ENCODE assay signal across 1 cellular context in genomic region chr19:35154535-35155406, GRCh38.
A peak's percentile ranks its signal among the peaks of the same experiment; 100 is the strongest.
TF ChIP-seq lines count a peak whose summit lies in the region.

Gene FXYD5, plus strand, starts transcription at chr19:35154735. Its CDS starts 816 bp downstream, at chr19:35155551.

TF ChIP-seq in K562, 482 proteins besides CTCF, POLR2A, EP300 and RAD21 (continued from another document and continues in another):
- TF ChIP-seq ARID4B (CRISPR knock-in tag; IDR thresholded peaks at IDR 0.05) = 0 out of 2 replicates have a peak, but pooled peaks have one; percentile 24
- TF ChIP-seq CUX1 (CRISPR knock-in tag; IDR thresholded peaks at IDR 0.05) = no peak
- no peak for TF ChIP-seq ZKSCAN8 (CRISPR knock-in tag; IDR thresholded peaks at IDR 0.05)
- peak; percentile 40; the same call in 1 of the 2 replicates for TF ChIP-seq RB1 (IDR thresholded peaks at IDR 0.05; ENCODE audit: low read depth)
- peak; percentile 82 for TF ChIP-seq POLR2AphosphoS5 (IDR thresholded peaks at IDR 0.05; ENCODE audit: control insufficient read depth, insufficient read depth, low read depth, low read length)
- TF ChIP-seq RUNX1 (IDR thresholded peaks at IDR 0.05; ENCODE audit: low read depth) = no peak
- no peak for TF ChIP-seq GTF2A2 (tag; IDR thresholded peaks at IDR 0.05)
- peak; percentile 68 for TF ChIP-seq ZNF444 (CRISPR knock-in tag; IDR thresholded peaks at IDR 0.05)
- TF ChIP-seq ZFP30 (CRISPR knock-in tag; IDR thresholded peaks at IDR 0.05; ENCODE audit: borderline replicate concordance) = no peak
- peak; percentile 76 for TF ChIP-seq MBD2 (IDR thresholded peaks at IDR 0.05; ENCODE audit: borderline replicate concordance, low read depth)
- no peak for TF ChIP-seq NCOA6 (IDR thresholded peaks at IDR 0.05)
- TF ChIP-seq STAT6 (CRISPR knock-in tag; IDR thresholded peaks at IDR 0.05) = no peak
- TF ChIP-seq TCF7L2 (IDR thresholded peaks at IDR 0.05; ENCODE audit: low read depth, low read length) = no peak
- TF ChIP-seq TAF15 (IDR thresholded peaks at IDR 0.05; ENCODE audit: low read depth, low read length) = no peak
- no peak for TF ChIP-seq ZBTB8A (IDR thresholded peaks at IDR 0.05; ENCODE audit: partially characterized antibody)
- no peak; the same call in 1 of the 2 replicates for TF ChIP-seq NFIC (IDR thresholded peaks at IDR 0.05)
- TF ChIP-seq CEBPZ (IDR thresholded peaks at IDR 0.05; ENCODE audit: borderline replicate concordance, low read depth, low read length) = no peak
- no peak for TF ChIP-seq RFX1 (IDR thresholded peaks at IDR 0.05)
- no peak for TF ChIP-seq SMAD2 (IDR thresholded peaks at IDR 0.05; ENCODE audit: low read depth, low read length)
- TF ChIP-seq TRIM28 (IDR thresholded peaks at IDR 0.05) = no peak
- no peak for TF ChIP-seq ZNF41 (CRISPR knock-in tag; conservative IDR thresholded peaks at IDR 0.05)
- TF ChIP-seq ZNF589 (CRISPR knock-in tag; IDR thresholded peaks at IDR 0.05; ENCODE audit: low read depth) = no peak
- TF ChIP-seq ZNF232 (CRISPR knock-in tag; IDR thresholded peaks at IDR 0.05) = no peak
- TF ChIP-seq SNRNP70 (optimal IDR thresholded peaks at IDR 0.05; ENCODE audit: low read depth, low read length) = no peak
- TF ChIP-seq MTA2 (IDR thresholded peaks at IDR 0.05; ENCODE audit: low read depth) = no peak
- no peak for TF ChIP-seq IRF2 (CRISPR knock-in tag; IDR thresholded peaks at IDR 0.05)
- no peak for TF ChIP-seq SREBF1 (IDR thresholded peaks at IDR 0.05; ENCODE audit: borderline replicate concordance, low read depth, low read length)
- TF ChIP-seq CAMTA2 (CRISPR knock-in tag; conservative IDR thresholded peaks at IDR 0.05) = peak; percentile 34; the same call in 1 of the 2 replicates
- 0 out of 2 replicates have a peak, but pooled peaks have one; percentile 50 for TF ChIP-seq RNF2 (IDR thresholded peaks at IDR 0.05)
- TF ChIP-seq NRF1 (conservative IDR thresholded peaks at IDR 0.05 in 1 of 2, IDR thresholded peaks at IDR 0.05 in 1 of 2) = peak; percentile 69 to 72
- TF ChIP-seq MYC (IDR thresholded peaks at IDR 0.05; ENCODE audit: low read depth, low read length) = peak; percentile 83
- TF ChIP-seq MYC (CRISPR knock-in tag; IDR thresholded peaks at IDR 0.05; ENCODE audit: borderline replicate concordance, low read depth) = peak; percentile 92; the same call in 1 of the 2 replicates
- TF ChIP-seq ZNF507 (tag; conservative IDR thresholded peaks at IDR 0.05) = no peak
- peak; percentile 68 for TF ChIP-seq NBN (IDR thresholded peaks at IDR 0.05; ENCODE audit: low read depth)
- TF ChIP-seq ZNF586 (CRISPR knock-in tag; conservative IDR thresholded peaks at IDR 0.05) = no peak
- 0 out of 2 replicates have a peak, but pooled peaks have one; percentile 22 for TF ChIP-seq ZBTB9 (CRISPR knock-in tag; IDR thresholded peaks at IDR 0.05)
- no peak for TF ChIP-seq GATA2 (CRISPR knock-in tag; IDR thresholded peaks at IDR 0.05)
- TF ChIP-seq ZNF766 (CRISPR knock-in tag; conservative IDR thresholded peaks at IDR 0.05) = no peak
